In genomic region chr17:62968445-62968923, GRCh38 we compare ENCODE assay signal across 8 cellular contexts. TPM values are rescaled to one million over a fixed set of nuclear protein-coding genes. Genes with fewer than 3 reads are reported as not detected.
DNase-seq lines count a peak whose midpoint lies in the region; ATAC-seq, FAIRE-seq and TF ChIP-seq lines count a peak whose summit lies in the region.

No MANE protein-coding gene starts in this region.

- H4K20me1 ChIP-seq in BLaER1 treated with 17β-estradiol and CSF1 and Interleukin-3, amounts not matched to agents 10 nM and 100 nM, result peaks cover 0 to 8% (median 0%) of the 10 kb centered on the region in 11 experiments; a peak in 5 of 22 replicates

- H3K4me2 ChIP-seq in BLaER1 treated with 17β-estradiol and CSF1 and Interleukin-3, amounts not matched to agents 10 nM and 100 nM, result peak overlapping the region; percentile 12 to 97 (median 93); a peak in 15 of 22 replicates

- 0 out of 22 replicates have a peak overlapping the region, but pooled peaks of 1 of the 11 experiments have one; percentile 10 for H3K9ac ChIP-seq in BLaER1 treated with 17β-estradiol and CSF1 and Interleukin-3, amounts not matched to agents 10 nM and 100 nM

- H3K27me3 ChIP-seq in BLaER1 treated with 17β-estradiol and CSF1 and Interleukin-3, amounts not matched to agents 10 nM and 100 nM, result no peaks in the 10 kb centered on the region

- peaks cover 15 to 29% (median 22%) of the 10 kb centered on the region in 10 experiments for H3K4me1 ChIP-seq in BLaER1 treated with 17β-estradiol and CSF1 and Interleukin-3, amounts not matched to agents 10 nM and 100 nM
- peaks cover 16% of the 10 kb centered on the region for H3K4me1 ChIP-seq in mucosa of descending colon (ENCODE audit: low read depth)

- H3K36me3 ChIP-seq in BLaER1 treated with 17β-estradiol and CSF1 and Interleukin-3, amounts not matched to agents 10 nM and 100 nM, result no peaks in the 10 kb centered on the region
- H3K36me3 ChIP-seq in mucosa of descending colon (ENCODE audit: low read depth), result no peaks in the 10 kb centered on the region

- H3K4me3 ChIP-seq in BLaER1 treated with 17β-estradiol and CSF1 and Interleukin-3, amounts not matched to agents 10 nM and 100 nM, result no peak overlapping the region
- no peak overlapping the region for H3K4me3 ChIP-seq in mucosa of descending colon

- ATAC-seq in GM19025 (IDR thresholded peaks at IDR 0.05; ENCODE audit: low read depth, unreplicated experiment), result peak; percentile 46
- peak; percentile 77 for ATAC-seq in HG03457 (IDR thresholded peaks at IDR 0.05; ENCODE audit: unreplicated experiment)
- peak; percentile 80 for ATAC-seq in mucosa of descending colon

- intact Hi-C loops in activated CD4-positive, alpha-beta T cell treated with anti-CD3 and anti-CD28 coated beads, Interleukin-2, amount 10 ng/mL, durations not matched to agents 24 days and 14 days (cut with micrococcal nuclease), result loop anchor here (1.0 kb wide), 2 partner anchors 244 to 265 kb away; no protein-coding TSS in a partner anchor
- intact Hi-C loops in mucosa of descending colon (cut with DNase I, micrococcal nuclease), result loop anchor here (5.0 kb wide), 2 partner anchors 256 to 266 kb away; no protein-coding TSS in a partner anchor

- H3K27ac Mint-ChIP-seq in activated CD4-positive, alpha-beta T cell treated with anti-CD3 and anti-CD28 coated beads, Interleukin-2, amount 10 ng/mL, durations not matched to agents 24 days and 14 days, result no peak overlapping the region

- peak; percentile 62 for TF ChIP-seq CTCF in mucosa of descending colon (IDR thresholded peaks at IDR 0.05)

- H3K27ac ChIP-seq in BLaER1 treated with 17β-estradiol and CSF1 and Interleukin-3, amounts not matched to agents 10 nM and 100 nM, result no peak overlapping the region
- peak overlapping the region; percentile 7 for H3K27ac ChIP-seq in substantia nigra (ENCODE audit: low read depth, low read length, poor library complexity, severe bottlenecking)

- peaks cover 25% of the 10 kb centered on the region for H3K4me1 Mint-ChIP-seq in activated CD4-positive, alpha-beta T cell treated with anti-CD3 and anti-CD28 coated beads, Interleukin-2, amount 10 ng/mL, durations not matched to agents 24 days and 14 days

- no peaks in the 10 kb centered on the region for H3K36me3 Mint-ChIP-seq in activated CD4-positive, alpha-beta T cell treated with anti-CD3 and anti-CD28 coated beads, Interleukin-2, amount 10 ng/mL, durations not matched to agents 24 days and 14 days (ENCODE audit: low read depth)

- peaks cover 55% of the 10 kb centered on the region for H3K27me3 Mint-ChIP-seq in activated CD4-positive, alpha-beta T cell treated with anti-CD3 and anti-CD28 coated beads, Interleukin-2, amount 10 ng/mL, durations not matched to agents 24 days and 14 days

- 0 out of 22 replicates have a peak, but pooled peaks cover 0 to 4% (median 0%) of the 10 kb centered on the region in 11 experiments for H3K9me3 ChIP-seq in BLaER1 treated with 17β-estradiol and CSF1 and Interleukin-3, amounts not matched to agents 10 nM and 100 nM (replicated peaks in 1 of 11)
- no peaks in the 10 kb centered on the region for H3K9me3 ChIP-seq in mucosa of descending colon

- H3K9me3 Mint-ChIP-seq in activated CD4-positive, alpha-beta T cell treated with anti-CD3 and anti-CD28 coated beads, Interleukin-2, amount 10 ng/mL, durations not matched to agents 24 days and 14 days, result no peaks in the 10 kb centered on the region

- DNase-seq in NCI-H460 (ENCODE audit: extremely low read depth, low read depth) (peak; percentile 82), mucosa of descending colon (peak in 1 of 3 donors; percentile 64), substantia nigra (lab: John Stamatoyannopoulos, UW) (peak in 26 of 49 donors; percentile 2 to 76 (median 21))
- DNase-seq in activated CD4-positive, alpha-beta T cell treated with anti-CD3 and anti-CD28 coated beads, Interleukin-2, amount 10 ng/mL, durations not matched to agents 24 days and 14 days, result peak; percentile 87

- no peak overlapping the region for H3K4me3 Mint-ChIP-seq in activated CD4-positive, alpha-beta T cell treated with anti-CD3 and anti-CD28 coated beads, Interleukin-2, amount 10 ng/mL, durations not matched to agents 24 days and 14 days

- peak; percentile 93 for FAIRE-seq in endometrium (lab: Jason Lieb, UNC)

RNA-seq across cellular contexts. Expression of gene TANC2, which starts 2.4 kb away (rescaled TPM):
- total RNA-seq in NCI-H460 (2014; rRNA removed; shearing (Covaris generic)), result 7.0 and 8.2 TPM in 2 replicates
- polyA plus RNA-seq in NCI-H460 (2014; cell fraction: nucleus; rRNA removed), result 0.19 and 0.68 TPM in 2 replicates
- 0.58 and 0.92 TPM in 2 replicates for total RNA-seq in activated CD4-positive, alpha-beta T cell treated with anti-CD3 and anti-CD28 coated beads, Interleukin-2, amount 10 ng/mL, durations not matched to agents 24 days and 14 days
- 10 to 100 TPM in 2 of 3 donors, 1 to 10 TPM in 1; 8.2 to 30.3 (median 20.2) TPM for total RNA-seq in mucosa of descending colon
